ENCODE assay signal across 8 cellular contexts in the genomic region with DNA sequence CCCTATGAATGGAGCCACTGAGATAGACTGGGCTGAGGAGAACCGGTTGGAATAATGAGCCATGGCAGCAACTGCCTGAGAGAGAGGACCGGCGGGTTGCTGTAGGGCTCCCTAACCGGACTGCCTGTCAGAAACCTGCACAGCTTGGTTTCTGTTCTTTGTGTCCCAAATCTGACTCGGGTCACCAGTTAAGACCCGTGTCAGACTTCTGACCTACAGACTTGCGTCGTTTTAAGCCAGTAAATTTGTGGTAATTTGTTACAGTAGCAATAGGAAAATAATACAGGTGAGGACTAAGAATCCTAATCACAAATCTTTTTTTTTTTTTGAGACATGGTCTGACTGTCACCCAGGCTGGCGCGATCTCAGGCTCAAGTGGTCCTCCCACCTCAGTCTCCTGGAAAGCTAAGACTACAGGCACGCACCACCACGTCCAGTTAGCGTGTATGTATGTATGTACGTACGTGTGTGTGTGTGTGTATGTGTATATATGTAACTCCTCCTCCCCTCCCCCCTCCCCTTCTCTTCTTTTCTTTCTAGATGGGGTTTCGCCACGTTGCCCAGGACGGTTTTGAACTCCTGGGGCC. TPM values are rescaled to one million over a fixed set of nuclear protein-coding genes. Genes with fewer than 3 reads are reported as not detected.
A peak's percentile ranks its signal among the peaks of the same experiment; 100 is the strongest.
DNase-seq lines count a peak whose midpoint lies in the region; ATAC-seq and TF ChIP-seq lines count a peak whose summit lies in the region.

No MANE protein-coding gene starts in this region.

- H3K27ac Mint-ChIP-seq in activated CD8-positive, alpha-beta memory T cell treated with anti-CD3 and anti-CD28 coated beads, Interleukin-2, amount 10 ng/mL, durations not matched to agents 7 days and 5 days, result peak overlapping the region; percentile 91
- H3K27ac Mint-ChIP-seq in activated CD8-positive, alpha-beta T cell treated with anti-CD3 and anti-CD28 coated beads for 36 hours, result peak overlapping the region; percentile 96

- peaks cover 48% of the 10 kb centered on the region for H3K36me3 Mint-ChIP-seq in activated CD8-positive, alpha-beta memory T cell treated with anti-CD3 and anti-CD28 coated beads, Interleukin-2, amount 10 ng/mL, durations not matched to agents 7 days and 5 days
- H3K36me3 Mint-ChIP-seq in activated CD8-positive, alpha-beta T cell treated with anti-CD3 and anti-CD28 coated beads for 36 hours (ENCODE audit: low read depth), result peaks cover 68% of the 10 kb centered on the region

- in situ Hi-C loops in KBM-7 (cut with MboI; ENCODE audit: low pct_unique_long_range_greater_than_20kb, low sequenced_read_pairs), result no loop called here

- peak overlapping the region; percentile 92 for H3K9ac ChIP-seq in iPS-20b (ENCODE audit: low read depth, low read length)

- H3K9me3 ChIP-seq in iPS-20b (ENCODE audit: insufficient read depth, low read depth, low read length), result no peaks in the 10 kb centered on the region
- H3K9me3 ChIP-seq in testis, result no peaks in the 10 kb centered on the region

- H3K4me3 Mint-ChIP-seq in activated CD8-positive, alpha-beta memory T cell treated with anti-CD3 and anti-CD28 coated beads, Interleukin-2, amount 10 ng/mL, durations not matched to agents 7 days and 5 days, result peak overlapping the region; percentile 85
- peak overlapping the region; percentile 99 for H3K4me3 Mint-ChIP-seq in activated CD8-positive, alpha-beta T cell treated with anti-CD3 and anti-CD28 coated beads for 36 hours

- H3K4me1 Mint-ChIP-seq in activated CD8-positive, alpha-beta memory T cell treated with anti-CD3 and anti-CD28 coated beads, Interleukin-2, amount 10 ng/mL, durations not matched to agents 7 days and 5 days, result peaks cover 37% of the 10 kb centered on the region
- H3K4me1 Mint-ChIP-seq in activated CD8-positive, alpha-beta T cell treated with anti-CD3 and anti-CD28 coated beads for 36 hours (ENCODE audit: low read depth), result peaks cover 44% of the 10 kb centered on the region

- WGBS in testis, 2 donors, result 14 to 18% methylated on average over 18 of the region's 18 CpGs

- ATAC-seq in activated CD8-positive, alpha-beta memory T cell treated with anti-CD3 and anti-CD28 coated beads, Interleukin-2, amount 10 ng/mL, durations not matched to agents 7 days and 5 days, result no peak
- no peak for ATAC-seq in activated CD8-positive, alpha-beta T cell treated with anti-CD3 and anti-CD28 coated beads for 36 hours
- ATAC-seq in HG02642 (IDR thresholded peaks at IDR 0.05; ENCODE audit: poor library complexity, unreplicated experiment) (no peak), GM21529 (IDR thresholded peaks at IDR 0.05; ENCODE audit: unreplicated experiment) (no peak)

- CTCF ChIA-PET in activated CD8-positive, alpha-beta memory T cell treated with anti-CD3 and anti-CD28 coated beads, Interleukin-2, amount 10 ng/mL, durations not matched to agents 7 days and 5 days (lab: Charles Lee), result interaction anchor here (0.7 to 2.1 kb wide), 6 partner anchors 9 to 562 kb away, joined by 3 to 20 read pairs (median 3); partner anchors contain the start of gene H2AZ2
- CTCF ChIA-PET in activated CD8-positive, alpha-beta T cell treated with anti-CD3 and anti-CD28 coated beads for 36 hours (lab: Charles Lee), result interaction anchor here (0.6 to 4.0 kb wide), 5 partner anchors 9 to 177 kb away, joined by 3 to 32 read pairs (median 4); no protein-coding TSS in a partner anchor

- POLR2A ChIA-PET in activated CD8-positive, alpha-beta T cell treated with anti-CD3 and anti-CD28 coated beads for 36 hours (lab: Charles Lee), result interaction anchor here (0.8 to 5.1 kb wide), 12 partner anchors 7 to 406 kb away, joined by 3 to 32 read pairs (median 4); partner anchors contain the start of genes PURB, TMED4 and YKT6

- intact Hi-C loops in activated CD8-positive, alpha-beta T cell treated with anti-CD3 and anti-CD28 coated beads for 36 hours (cut with micrococcal nuclease), result no loop called here
- intact Hi-C loops in testis (cut with DNase I; ENCODE audit: low total_unique reads), result no loop called here

- peaks cover 66% of the 10 kb centered on the region for H3K36me3 ChIP-seq in iPS-20b (ENCODE audit: insufficient read depth, low read depth, low read length)
- no peaks in the 10 kb centered on the region for H3K36me3 ChIP-seq in testis (ENCODE audit: low read depth, missing control alignments)

- no peaks in the 10 kb centered on the region for H3K9me3 Mint-ChIP-seq in activated CD8-positive, alpha-beta memory T cell treated with anti-CD3 and anti-CD28 coated beads, Interleukin-2, amount 10 ng/mL, durations not matched to agents 7 days and 5 days (ENCODE audit: low read depth)
- H3K9me3 Mint-ChIP-seq in activated CD8-positive, alpha-beta T cell treated with anti-CD3 and anti-CD28 coated beads for 36 hours, result no peaks in the 10 kb centered on the region

- TF ChIP-seq CTCF in activated CD8-positive, alpha-beta T cell treated with anti-CD3 and anti-CD28 coated beads for 36 hours (IDR thresholded peaks at IDR 0.05), result no peak
- no peak for TF ChIP-seq CTCF in testis (IDR thresholded peaks at IDR 0.05)

- H3K27me3 Mint-ChIP-seq in activated CD8-positive, alpha-beta memory T cell treated with anti-CD3 and anti-CD28 coated beads, Interleukin-2, amount 10 ng/mL, durations not matched to agents 7 days and 5 days, result no peaks in the 10 kb centered on the region
- H3K27me3 Mint-ChIP-seq in activated CD8-positive, alpha-beta T cell treated with anti-CD3 and anti-CD28 coated beads for 36 hours, result no peaks in the 10 kb centered on the region

- no peak for TF ChIP-seq POLR2A in testis (IDR thresholded peaks at IDR 0.05)

- peaks cover 3% of the 10 kb centered on the region; the same call in 1 of the 2 replicates for H3K4me1 ChIP-seq in iPS-20b (ENCODE audit: insufficient read depth, low read length)
- H3K4me1 ChIP-seq in testis, result peaks cover 17% of the 10 kb centered on the region

- H3K4me3 ChIP-seq in iPS-20b (ENCODE audit: low read length) (peak overlapping the region; percentile 92), testis (peak overlapping the region; percentile 75 to 88)

- H3K27me3 ChIP-seq in iPS-20b (ENCODE audit: insufficient read depth, low read length) (no peaks in the 10 kb centered on the region), testis (no peaks in the 10 kb centered on the region)

- H3K27ac ChIP-seq in iPS-20b (ENCODE audit: low read length), result peak overlapping the region; percentile 70
- peak overlapping the region; percentile 63 to 84 for H3K27ac ChIP-seq in testis

- DNase-seq in activated CD8-positive, alpha-beta memory T cell treated with anti-CD3 and anti-CD28 coated beads, Interleukin-2, amount 10 ng/mL, durations not matched to agents 7 days and 5 days, result no peak
- DNase-seq in activated CD8-positive, alpha-beta memory T cell treated with anti-CD3 and anti-CD28 coated beads, Interleukin-2, amount 50 U/mL, for 48 hours, result no peak
- no peak for DNase-seq in activated CD8-positive, alpha-beta T cell treated with anti-CD3 and anti-CD28 coated beads for 36 hours
- DNase-seq in testis, result no peak
- DNase-seq in KBM-7, result no peak

RNA-seq across cellular contexts. Expression of gene DDX56, which starts 0.7 kb away (rescaled TPM):
- total RNA-seq in activated CD8-positive, alpha-beta memory T cell treated with anti-CD3 and anti-CD28 coated beads, Interleukin-2, amount 10 ng/mL, durations not matched to agents 7 days and 5 days, result 100 to 1,000 TPM in 1 of 2 experiments, 10 to 100 TPM in 1; 97.4 to 102 TPM
- 10 to 100 TPM; 92.3 to 98.3 TPM for total RNA-seq in activated CD8-positive, alpha-beta T cell treated with anti-CD3 and anti-CD28 coated beads for 36 hours
- total RNA-seq in testis, result 10 to 100 TPM; 58.8 to 72.8 TPM
- polyA plus RNA-seq in testis (ENCODE audit: insufficient read depth, low read depth, low replicate concordance), result 68.8 TPM

RNA-seq across cellular contexts. Expression of gene TMED4, which starts 7.7 kb away (rescaled TPM):
- 10 to 100 TPM; 74.8 to 77.4 TPM for total RNA-seq in activated CD8-positive, alpha-beta memory T cell treated with anti-CD3 and anti-CD28 coated beads, Interleukin-2, amount 10 ng/mL, durations not matched to agents 7 days and 5 days
- total RNA-seq in activated CD8-positive, alpha-beta T cell treated with anti-CD3 and anti-CD28 coated beads for 36 hours, result 10 to 100 TPM; 74.6 to 76.2 TPM
- total RNA-seq in testis, result 100 to 1,000 TPM; 164 to 236 TPM
- 77.8 TPM for polyA plus RNA-seq in testis (ENCODE audit: insufficient read depth, low read depth, low replicate concordance)

RNA-seq across cellular contexts. Expression of gene OGDH, which starts 32.0 kb away (rescaled TPM):
- total RNA-seq in activated CD8-positive, alpha-beta memory T cell treated with anti-CD3 and anti-CD28 coated beads, Interleukin-2, amount 10 ng/mL, durations not matched to agents 7 days and 5 days, result 100 to 1,000 TPM; 134 to 136 TPM
- total RNA-seq in activated CD8-positive, alpha-beta T cell treated with anti-CD3 and anti-CD28 coated beads for 36 hours, result 10 to 100 TPM; 78.6 to 85.6 TPM
- 10 to 100 TPM; 82.4 to 95.1 TPM for total RNA-seq in testis
- 87.0 TPM for polyA plus RNA-seq in testis (ENCODE audit: insufficient read depth, low read depth, low replicate concordance)

RNA-seq across cellular contexts. Expression of gene NPC1L1, which starts 33.2 kb away (rescaled TPM):
- total RNA-seq in activated CD8-positive, alpha-beta memory T cell treated with anti-CD3 and anti-CD28 coated beads, Interleukin-2, amount 10 ng/mL, durations not matched to agents 7 days and 5 days, result not detected
- under 1 TPM in 1 of 2 experiments, not detected in 1; 0.07 TPM for total RNA-seq in activated CD8-positive, alpha-beta T cell treated with anti-CD3 and anti-CD28 coated beads for 36 hours
- under 1 TPM; 0.37 to 0.55 TPM for total RNA-seq in testis
- polyA plus RNA-seq in testis (ENCODE audit: insufficient read depth, low read depth, low replicate concordance), result 0.83 TPM
